ENCODE assay signal across 29 cellular contexts in the genomic region with DNA sequence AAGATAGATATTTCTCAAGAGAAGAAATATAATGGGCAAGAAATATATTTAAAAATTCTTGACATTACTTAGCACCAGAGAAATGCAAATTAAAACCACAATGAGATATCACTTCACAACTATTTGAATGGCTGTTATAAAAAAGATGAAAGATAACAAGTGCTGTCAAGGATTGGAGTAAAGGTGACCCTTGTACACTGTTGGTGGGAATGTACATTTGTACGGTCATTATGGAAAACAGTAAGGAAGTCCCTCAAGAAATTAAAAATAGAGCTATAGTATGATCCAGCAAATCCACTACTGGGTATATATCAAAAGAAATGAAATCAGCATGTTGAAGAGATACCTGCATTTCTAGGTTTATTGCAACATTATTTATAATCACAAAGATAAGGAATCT.
"Had no signal": no experiment of that assay in that cellular context is flagged by ENCODE, and none has a peak within 500 bp of the region (broad histone marks: within the 10 kb centered on the region; RNA-seq: fewer than 3 reads in every experiment).

No MANE protein-coding gene starts in this region.

- ATAC-seq: activated CD4-positive, CD25-positive, alpha-beta regulatory T cell treated with anti-CD3 and anti-CD28 coated beads, Interleukin-2, amount 50 U/mL, for 24 hours; activated CD8-positive, alpha-beta memory T cell treated with anti-CD3 and anti-CD28 coated beads, Interleukin-2, amount 10 ng/mL, durations not matched to agents 7 days and 5 days; activated CD8-positive, alpha-beta T cell treated with anti-CD3 and anti-CD28 coated beads, Interleukin-2, amount 10 ng/mL, durations not matched to agents 7 days and 5 days; activated naive CD8-positive, alpha-beta T cell treated with anti-CD3 and anti-CD28 coated beads, Interleukin-2, amount 50 U/mL, for 24 hours; gastroesophageal sphincter; heart right ventricle; T-helper 17 cell had no signal

- DNase-seq: activated B cell treated with CpG ODN at 0.5 μM for 24 hours; activated CD4-positive, alpha-beta memory T cell treated with anti-CD3 and anti-CD28 coated beads for 36 hours; activated CD4-positive, alpha-beta T cell treated with anti-CD3 and anti-CD28 coated beads, Interleukin-2, amount 10 ng/mL, durations not matched to agents 24 days and 14 days; activated CD8-positive, alpha-beta memory T cell treated with anti-CD3 and anti-CD28 coated beads, Interleukin-2, amount 10 ng/mL, durations not matched to agents 7 days and 5 days; activated CD8-positive, alpha-beta memory T cell treated with anti-CD3 and anti-CD28 coated beads, Interleukin-2, amount 50 U/mL, for 4 hours; activated CD8-positive, alpha-beta T cell treated with anti-CD3 and anti-CD28 coated beads, Interleukin-2, amount 10 ng/mL, durations not matched to agents 7 days and 5 days; activated effector memory CD4-positive, alpha-beta T cell treated with anti-CD3 and anti-CD28 coated beads, Interleukin-2, amount 50 U/mL, for 16 hours; activated naive CD4-positive, alpha-beta T cell treated with anti-CD3 and anti-CD28 coated beads for 36 hours; activated naive CD8-positive, alpha-beta T cell treated with anti-CD3 and anti-CD28 coated beads for 36 hours; activated naive CD8-positive, alpha-beta T cell treated with anti-CD3 and anti-CD28 coated beads, Interleukin-2, amount 50 U/mL, for 24 hours; activated T-cell treated with anti-CD3 and anti-CD28 coated beads, Interleukin-2, amount 50 U/mL, for 1 hour; activated T-cell treated with anti-CD3 and anti-CD28 coated beads, Interleukin-2, amount 50 U/mL, for 48 hours; adrenal gland; amygdala; aorta; central memory CD4-positive, alpha-beta T cell; cerebellar nuclear complex; dorsolateral prefrontal cortex; effector memory CD4-positive, alpha-beta T cell; endodermal cell; erythroblast; foreskin melanocyte; heart right ventricle; T-helper 1 cell; T-helper 17 cell; T1000; WERI-Rb-1 had no signal
